In the genomic region with DNA sequence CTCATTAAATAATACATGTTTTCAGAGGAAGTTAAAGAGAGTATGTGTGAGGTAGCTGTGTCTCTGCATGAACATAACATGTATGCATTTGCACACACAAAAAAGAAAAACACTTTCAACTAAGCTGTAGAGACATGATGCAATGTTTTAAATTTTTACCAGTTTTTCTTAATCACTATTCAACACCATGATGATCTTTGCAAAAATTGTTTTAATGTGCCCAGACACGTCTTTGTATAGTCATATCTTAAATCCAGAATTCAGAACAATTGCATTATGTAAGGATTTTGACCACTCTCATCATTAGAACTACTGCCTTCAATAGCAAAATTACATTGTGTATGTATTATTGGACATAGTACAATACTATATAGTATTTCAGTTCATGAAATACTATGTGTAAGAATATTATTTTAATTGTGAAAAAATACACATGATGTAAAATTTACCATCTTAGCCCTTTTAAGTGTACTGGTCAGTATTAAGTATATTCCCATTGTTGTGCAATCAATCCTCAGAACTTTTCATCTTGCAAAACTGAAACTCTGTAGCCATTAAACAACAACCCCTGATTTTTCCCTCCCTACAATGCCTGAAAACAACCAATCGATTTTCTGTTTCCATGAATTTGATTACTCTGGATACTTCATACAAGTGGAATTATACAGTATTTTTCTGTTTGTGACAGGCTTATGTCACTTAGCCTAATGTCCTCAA, we compare ENCODE assay signal across 34 cellular contexts.
"Had no signal": no experiment of that assay in that cellular context is flagged by ENCODE, and none has a peak within 500 bp of the region (broad histone marks: within the 10 kb centered on the region; RNA-seq: fewer than 3 reads in every experiment).

No MANE protein-coding gene starts in this region.

- H3K9me3 Mint-ChIP-seq: activated B cell treated with CpG ODN at 0.5 μM for 24 hours; activated CD4-positive, alpha-beta memory T cell treated with anti-CD3 and anti-CD28 coated beads for 36 hours; activated naive CD4-positive, alpha-beta T cell treated with anti-CD3 and anti-CD28 coated beads for 36 hours; activated naive CD8-positive, alpha-beta T cell treated with anti-CD3 and anti-CD28 coated beads, Interleukin-2, amount 10 ng/mL, durations not matched to agents 7 days and 5 days; activated T-helper 1 cell treated with anti-CD3 and anti-CD28 coated beads, Interleukin-12 subunit alpha, Interleukin-12 subunit beta, Interleukin-2, Interleukin-4 antibody, amounts not matched to agents 30 ng/mL and 10 ng/mL and 1 ng/mL, durations not matched to agents 14 hours and 24 hours and 36 hours; activated T-helper 2 cell treated with anti-CD3 and anti-CD28 coated beads, Interferon-gamma antibody, Interleukin-2, Interleukin-4, amounts not matched to agents 10 μg/mL and 5 μg/mL and 100 μg/mL, durations not matched to agents 14 hours and 24 hours and 36 hours; T-helper 2 cell treated with Interferon-gamma antibody and Interleukin-4, amounts not matched to agents 5 μg/mL and 100 μg/mL, for 36 hours had no signal

- H3K4me3 Mint-ChIP-seq: activated B cell treated with CpG ODN at 0.5 μM for 24 hours; activated CD4-positive, alpha-beta memory T cell treated with anti-CD3 and anti-CD28 coated beads for 36 hours; activated CD8-positive, alpha-beta memory T cell treated with anti-CD3 and anti-CD28 coated beads, Interleukin-2, amount 10 ng/mL, durations not matched to agents 7 days and 5 days; activated CD8-positive, alpha-beta T cell treated with anti-CD3 and anti-CD28 coated beads, Interleukin-2, amount 10 ng/mL, durations not matched to agents 7 days and 5 days; activated naive CD4-positive, alpha-beta T cell treated with anti-CD3 and anti-CD28 coated beads for 36 hours; activated naive CD8-positive, alpha-beta T cell treated with anti-CD3 and anti-CD28 coated beads, Interleukin-2, amount 10 ng/mL, durations not matched to agents 7 days and 5 days; activated T-helper 1 cell treated with anti-CD3 and anti-CD28 coated beads, Interleukin-12 subunit alpha, Interleukin-12 subunit beta, Interleukin-2, Interleukin-4 antibody, amounts not matched to agents 30 ng/mL and 10 ng/mL and 1 ng/mL, durations not matched to agents 14 hours and 24 hours and 36 hours; T-helper 17 cell; T-helper 2 cell treated with Interferon-gamma antibody and Interleukin-4, amounts not matched to agents 5 μg/mL and 100 μg/mL, for 36 hours had no signal

- H3K27me3 Mint-ChIP-seq: activated B cell treated with CpG ODN at 0.5 μM for 24 hours; activated CD4-positive, alpha-beta memory T cell treated with anti-CD3 and anti-CD28 coated beads for 36 hours; activated CD8-positive, alpha-beta memory T cell treated with anti-CD3 and anti-CD28 coated beads, Interleukin-2, amount 10 ng/mL, durations not matched to agents 7 days and 5 days; activated naive CD8-positive, alpha-beta T cell treated with anti-CD3 and anti-CD28 coated beads, Interleukin-2, amount 10 ng/mL, durations not matched to agents 7 days and 5 days; T-helper 17 cell had no signal

- H3K27ac Mint-ChIP-seq: activated B cell treated with CpG ODN at 0.5 μM for 24 hours; activated CD4-positive, alpha-beta memory T cell treated with anti-CD3 and anti-CD28 coated beads for 36 hours; activated CD8-positive, alpha-beta memory T cell treated with anti-CD3 and anti-CD28 coated beads, Interleukin-2, amount 10 ng/mL, durations not matched to agents 7 days and 5 days; activated CD8-positive, alpha-beta T cell treated with anti-CD3 and anti-CD28 coated beads, Interleukin-2, amount 10 ng/mL, durations not matched to agents 7 days and 5 days; activated naive CD4-positive, alpha-beta T cell treated with anti-CD3 and anti-CD28 coated beads for 36 hours; activated naive CD4-positive, alpha-beta T cell treated with anti-CD3 and anti-CD28 coated beads, Interleukin-2, amount 50 U/mL, for 72 hours; activated naive CD8-positive, alpha-beta T cell treated with anti-CD3 and anti-CD28 coated beads, Interleukin-2, amount 10 ng/mL, durations not matched to agents 7 days and 5 days; activated T-helper 1 cell treated with anti-CD3 and anti-CD28 coated beads, Interleukin-12 subunit alpha, Interleukin-12 subunit beta, Interleukin-2, Interleukin-4 antibody, amounts not matched to agents 30 ng/mL and 10 ng/mL and 1 ng/mL, durations not matched to agents 14 hours and 24 hours and 36 hours; activated T-helper 2 cell treated with anti-CD3 and anti-CD28 coated beads, Interferon-gamma antibody, Interleukin-2, Interleukin-4, amounts not matched to agents 10 μg/mL and 5 μg/mL and 100 μg/mL, durations not matched to agents 14 hours and 24 hours and 36 hours; T-helper 17 cell; T-helper 2 cell treated with Interferon-gamma antibody and Interleukin-4, amounts not matched to agents 5 μg/mL and 100 μg/mL, for 36 hours had no signal

- H3K27ac ChIP-seq: ascending aorta, brain microvascular endothelial cell, cardiac muscle cell, colonic mucosa, esophagus squamous epithelium, WERI-Rb-1 had no signal

- H3K4me3 ChIP-seq: ascending aorta, cardiac muscle cell, colonic mucosa, esophagus squamous epithelium had no signal

- H3K36me3 ChIP-seq: ascending aorta, brain microvascular endothelial cell, cardiac muscle cell, colonic mucosa, esophagus squamous epithelium, WERI-Rb-1 had no signal

- ATAC-seq: activated CD4-positive, CD25-positive, alpha-beta regulatory T cell treated with anti-CD3 and anti-CD28 coated beads, Interleukin-2, amount 50 U/mL, for 24 hours; activated CD8-positive, alpha-beta memory T cell treated with anti-CD3 and anti-CD28 coated beads, Interleukin-2, amount 10 ng/mL, durations not matched to agents 7 days and 5 days; activated CD8-positive, alpha-beta T cell treated with anti-CD3 and anti-CD28 coated beads, Interleukin-2, amount 10 ng/mL, durations not matched to agents 7 days and 5 days; activated naive CD4-positive, alpha-beta T cell treated with anti-CD3 and anti-CD28 coated beads, Interleukin-2, amount 50 U/mL, for 72 hours; T-helper 17 cell had no signal

- H3K4me1 ChIP-seq: ascending aorta, colonic mucosa had no signal

- H3K9me3 ChIP-seq: ascending aorta, colonic mucosa, esophagus squamous epithelium had no signal

- H3K36me3 Mint-ChIP-seq: activated CD4-positive, alpha-beta memory T cell treated with anti-CD3 and anti-CD28 coated beads for 36 hours; activated CD8-positive, alpha-beta memory T cell treated with anti-CD3 and anti-CD28 coated beads, Interleukin-2, amount 10 ng/mL, durations not matched to agents 7 days and 5 days; activated naive CD4-positive, alpha-beta T cell treated with anti-CD3 and anti-CD28 coated beads, Interleukin-2, amount 50 U/mL, for 72 hours; activated naive CD8-positive, alpha-beta T cell treated with anti-CD3 and anti-CD28 coated beads, Interleukin-2, amount 10 ng/mL, durations not matched to agents 7 days and 5 days had no signal

- H3K4me1 Mint-ChIP-seq: activated B cell treated with CpG ODN at 0.5 μM for 24 hours; activated CD8-positive, alpha-beta memory T cell treated with anti-CD3 and anti-CD28 coated beads, Interleukin-2, amount 10 ng/mL, durations not matched to agents 7 days and 5 days; activated naive CD8-positive, alpha-beta T cell treated with anti-CD3 and anti-CD28 coated beads, Interleukin-2, amount 10 ng/mL, durations not matched to agents 7 days and 5 days had no signal

- FAIRE-seq: endometrium, endothelial cell of umbilical vein, frontal cortex had no signal

- DNase-seq: activated B cell treated with CpG ODN at 0.5 μM for 24 hours; activated CD4-positive, alpha-beta memory T cell treated with anti-CD3 and anti-CD28 coated beads for 36 hours; activated CD4-positive, alpha-beta T cell treated with anti-CD3 and anti-CD28 coated beads for 48 hours; activated CD4-positive, alpha-beta T cell treated with anti-CD3 and anti-CD28 coated beads, Interleukin-2, amount 50 U/mL, for 1 hour; activated CD8-positive, alpha-beta memory T cell treated with anti-CD3 and anti-CD28 coated beads, Interleukin-2, amount 10 ng/mL, durations not matched to agents 7 days and 5 days; activated CD8-positive, alpha-beta memory T cell treated with anti-CD3 and anti-CD28 coated beads, Interleukin-2, amount 50 U/mL, for 4 hours; activated CD8-positive, alpha-beta T cell treated with anti-CD3 and anti-CD28 coated beads, Interleukin-2, amount 10 ng/mL, durations not matched to agents 7 days and 5 days; activated effector memory CD4-positive, alpha-beta T cell treated with anti-CD3 and anti-CD28 coated beads, Interleukin-2, amount 50 U/mL, for 16 hours; activated naive CD4-positive, alpha-beta T cell treated with anti-CD3 and anti-CD28 coated beads for 36 hours; activated naive CD8-positive, alpha-beta T cell treated with anti-CD3 and anti-CD28 coated beads, Interleukin-2, amount 10 ng/mL, durations not matched to agents 7 days and 5 days; activated T-cell treated with anti-CD3 and anti-CD28 coated beads, Interleukin-2, amount 50 U/mL, for 1 hour; activated T-cell treated with anti-CD3 and anti-CD28 coated beads, Interleukin-2, amount 50 U/mL, for 48 hours; central memory CD4-positive, alpha-beta T cell; cerebellar nuclear complex; colonic mucosa; effector CD8-positive, alpha-beta T cell; erythroblast; esophagus squamous epithelium; head of caudate nucleus; T-helper 1 cell; T-helper 17 cell; T1000; WERI-Rb-1 had no signal

- H3K27me3 ChIP-seq: ascending aorta, brain microvascular endothelial cell, cardiac muscle cell, colonic mucosa, esophagus squamous epithelium had no signal
